ENCODE assay signal across 16 cellular contexts in the genomic region with DNA sequence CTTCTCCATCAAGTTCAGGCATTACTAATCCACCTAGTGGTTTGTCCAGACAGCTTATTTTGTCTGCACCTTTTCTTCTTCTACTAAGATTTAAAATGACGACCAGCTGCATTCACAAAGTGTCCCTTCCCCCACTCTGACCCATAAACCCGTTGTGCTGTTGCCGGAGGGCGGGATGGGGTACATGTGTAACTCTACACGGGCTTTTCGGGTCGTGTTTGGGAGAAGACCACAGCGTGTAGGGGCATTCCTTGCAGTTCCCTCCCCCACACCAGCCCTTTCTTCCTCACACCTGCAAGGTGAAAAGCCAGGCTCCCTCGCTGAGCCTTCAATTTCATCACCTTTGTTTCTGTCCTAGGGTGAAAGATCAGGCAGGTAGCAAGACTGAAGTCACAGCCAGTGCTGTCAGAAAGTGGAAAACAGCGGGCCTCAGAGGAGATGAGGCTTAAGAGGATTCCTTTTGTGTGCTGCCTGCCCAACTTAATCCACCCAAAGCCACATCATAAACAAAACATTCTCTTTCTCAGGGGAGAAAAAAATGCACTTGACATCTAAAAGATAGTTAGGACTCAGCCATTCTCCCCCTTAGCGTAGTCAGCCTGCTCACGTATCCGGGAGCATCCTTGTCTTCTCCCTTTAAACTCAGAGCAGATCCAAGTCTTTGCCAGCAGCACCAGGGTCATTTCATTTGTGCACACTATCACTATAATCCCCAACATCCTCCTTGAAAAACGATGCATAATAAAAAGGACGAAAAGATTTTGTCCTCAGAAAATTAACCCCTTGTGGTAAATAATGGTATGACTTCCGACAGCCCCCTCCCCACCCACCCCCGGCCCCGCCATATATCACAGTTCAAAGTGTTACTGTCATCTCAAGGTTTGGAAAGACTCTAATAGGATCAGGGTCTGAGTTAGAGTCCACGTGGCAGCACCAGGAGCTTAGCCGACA.
DNase-seq lines count a peak whose midpoint lies in the region; ATAC-seq, FAIRE-seq and TF ChIP-seq lines count a peak whose summit lies in the region.
"Had no signal": no experiment of that assay in that cellular context is flagged by ENCODE, and none has a peak within 500 bp of the region (broad histone marks: within the 10 kb centered on the region; RNA-seq: fewer than 3 reads in every experiment).

No MANE protein-coding gene starts in this region.

- H3K4me3 ChIP-seq in H1 (ENCODE audit: extremely low read depth in 1 of 4, insufficient read depth in 2 of 4, low read depth in 3 of 4, low read length in 4 of 4) (peak overlapping the region in 1 of 4 experiments; percentile 8; a peak in 2 of 8 replicates), mesendoderm (ENCODE audit: low read length) (no peak overlapping the region), smooth muscle cell (no peak overlapping the region)
- H3K4me3 ChIP-seq: SJSA1 had no signal

- no peaks in the 10 kb centered on the region for H3K79me1 ChIP-seq in H9 (ENCODE audit: insufficient read depth, low read depth, low read length, poor library complexity, severe bottlenecking)
- no peaks in the 10 kb centered on the region for H3K79me1 ChIP-seq in H1 (ENCODE audit: low read depth, low read length)
- no peaks in the 10 kb centered on the region for H3K79me1 ChIP-seq in mesendoderm (ENCODE audit: low read length)

- H3K23ac ChIP-seq in H9 (ENCODE audit: insufficient read length, low read depth, low read length) (no peak overlapping the region), H1 (ENCODE audit: insufficient read length) (no peak overlapping the region), mesendoderm (ENCODE audit: low read length) (no peak overlapping the region)

- H2AFZ ChIP-seq in H9 (ENCODE audit: low read length) (no peak overlapping the region), H1 (ENCODE audit: low read length) (0 out of 2 replicates have a peak overlapping the region, but pooled peaks have one; percentile 33), smooth muscle cell (ENCODE audit: low read depth) (no peak overlapping the region)

- no peak overlapping the region for H3K18ac ChIP-seq in H9 (ENCODE audit: insufficient read length, low read depth, low read length)
- no peak overlapping the region; the same call in 1 of the 2 replicates for H3K18ac ChIP-seq in H1 (ENCODE audit: extremely low read depth, low read length)
- no peak overlapping the region for H3K18ac ChIP-seq in mesendoderm (ENCODE audit: low read length)

- peaks cover 0 to 8% (median 0%) of the 10 kb centered on the region in 3 experiments; a peak in 1 of 7 replicates for H3K36me3 Mint-ChIP-seq in H9 (ENCODE audit: insufficient read depth in 1 of 3, low read depth in 3 of 3)

- H3K4me3 Mint-ChIP-seq in H9 = peak overlapping the region; percentile 32 to 34; a peak in 4 of 5 replicates

- H3K9me3 ChIP-seq in H9 (ENCODE audit: control insufficient read depth, low read depth, low read length) (no peaks in the 10 kb centered on the region), H1 (ENCODE audit: insufficient read depth in 2 of 2, low read depth in 1 of 2, low read length in 1 of 2) (no peaks in the 10 kb centered on the region), smooth muscle cell (replicated peaks; ENCODE audit: low read depth) (no peaks in the 10 kb centered on the region)

- peak in 1 of 2 experiments; percentile 63; a peak in 1 of 3 replicates for TF ChIP-seq EP300 in H1 (IDR thresholded peaks at IDR 0.05; ENCODE audit: borderline replicate concordance in 1 of 2, low read depth in 2 of 2, low read length in 2 of 2)

- FAIRE-seq in H1 (lab: Jason Lieb, UNC) = no peak
- FAIRE-seq: HepG2 had no signal

- H3T11ph ChIP-seq in H9 (ENCODE audit: low read length) = no peak overlapping the region

- no peaks in the 10 kb centered on the region for H3K79me2 ChIP-seq in H9 (ENCODE audit: insufficient read depth, low read length)
- no peaks in the 10 kb centered on the region for H3K79me2 ChIP-seq in H1 (ENCODE audit: control insufficient read depth in 1 of 2, insufficient read depth in 2 of 2, low read length in 2 of 2)
- no peaks in the 10 kb centered on the region for H3K79me2 ChIP-seq in mesendoderm (ENCODE audit: control insufficient read depth, insufficient read depth, low read length)
- no peaks in the 10 kb centered on the region for H3K79me2 ChIP-seq in smooth muscle cell (ENCODE audit: low read depth)

- H3K27me3 ChIP-seq in H9 (ENCODE audit: insufficient read depth, low read length) (no peaks in the 10 kb centered on the region), H1 (replicated peaks in 1 of 4; ENCODE audit: control insufficient read depth in 3 of 4, extremely low read depth in 1 of 4, insufficient read depth in 3 of 4, low read length in 3 of 4) (no peaks in the 10 kb centered on the region), mesendoderm (ENCODE audit: insufficient read depth, low read length, poor library complexity) (no peaks in the 10 kb centered on the region), smooth muscle cell (ENCODE audit: low read depth) (no peaks in the 10 kb centered on the region)
- H3K27me3 ChIP-seq: SJSA1 had no signal

- no peak for TF ChIP-seq RAD21 in H1 (IDR thresholded peaks at IDR 0.05 in 1 of 2, conservative IDR thresholded peaks at IDR 0.05 in 1 of 2; ENCODE audit: low read depth in 2 of 2, low read length in 2 of 2)

- WGBS in H9 (ENCODE audit: extremely low coverage, insufficient read length, low lambda C conversion rate) = no CpG with 5 or more reads among the region's 20 CpGs
- WGBS in H1 (ENCODE audit: extremely low coverage in 1 of 2, insufficient coverage in 1 of 2, insufficient read length in 1 of 2, insufficient replicate concordance in 2 of 2, low coverage in 1 of 2, low lambda C conversion rate in 2 of 2, missing lambda C conversion rate in 1 of 2), 2 experiments = 82% methylated on average over 20 of the region's 20 CpGs; no CpG with 5 or more reads in 1 of the 2 experiments
- WGBS in mesendoderm (ENCODE audit: extremely low coverage, insufficient coverage, low lambda C conversion rate) = no CpG with 5 or more reads among the region's 20 CpGs
- WGBS in smooth muscle cell (ENCODE audit: low lambda C conversion rate) = 58% methylated on average over 20 of the region's 20 CpGs

- H3K4ac ChIP-seq in H9 (ENCODE audit: low read depth, low read length) (no peak overlapping the region), H1 (replicated peaks; ENCODE audit: insufficient read length, low read depth, low read length) (no peak overlapping the region), mesendoderm (ENCODE audit: low read depth, low read length) (no peak overlapping the region)

- H3K56ac ChIP-seq in H9 (ENCODE audit: insufficient read length, low read depth, low read length) = no peak overlapping the region
- no peak overlapping the region for H3K56ac ChIP-seq in H1 (replicated peaks; ENCODE audit: insufficient read length, low read depth, low read length)
- no peak overlapping the region for H3K56ac ChIP-seq in mesendoderm (ENCODE audit: low read length)

- H2AK5ac ChIP-seq in H9 (ENCODE audit: insufficient read length, low read length) (no peak overlapping the region), H1 (ENCODE audit: low read depth, low read length) (no peak overlapping the region), mesendoderm (ENCODE audit: low read length) (no peak overlapping the region)

- no peaks in the 10 kb centered on the region for H4K20me1 ChIP-seq in H9 (ENCODE audit: control insufficient read depth, insufficient read depth, insufficient read length)
- no peaks in the 10 kb centered on the region for H4K20me1 ChIP-seq in H1 (replicated peaks in 1 of 2; ENCODE audit: control insufficient read depth in 1 of 2, insufficient read depth in 2 of 2, low read length in 2 of 2)
- H4K20me1 ChIP-seq in smooth muscle cell (ENCODE audit: low read depth) = no peaks in the 10 kb centered on the region

- peaks cover 21 to 31% of the 10 kb centered on the region in 2 experiments for H3K4me1 Mint-ChIP-seq in H9

- no peak overlapping the region for H3K9ac ChIP-seq in H9 (ENCODE audit: extremely low read depth, insufficient read length, low read length)
- H3K9ac ChIP-seq in H1 (replicated peaks in 1 of 4; ENCODE audit: extremely low read depth in 1 of 4, low read depth in 3 of 4, low read length in 3 of 4) = no peak overlapping the region
- H3K9ac ChIP-seq in mesendoderm (ENCODE audit: low read length) = no peak overlapping the region
- no peak overlapping the region for H3K9ac ChIP-seq in smooth muscle cell (ENCODE audit: low read depth)
- H3K9ac ChIP-seq: KMS-11 had no signal

- no peak overlapping the region for H2BK15ac ChIP-seq in H9 (ENCODE audit: low read depth, low read length)
- no peak overlapping the region for H2BK15ac ChIP-seq in H1 (ENCODE audit: low read length)
- no peak overlapping the region for H2BK15ac ChIP-seq in mesendoderm (replicated peaks; ENCODE audit: low read depth)

- POLR2A ChIA-PET in H1 (lab: Charles Lee; ENCODE audit: partially characterized antibody) = no interaction called here

- H2BK12ac ChIP-seq in H9 (ENCODE audit: insufficient read length, low read depth, low read length) = no peak overlapping the region
- no peak overlapping the region for H2BK12ac ChIP-seq in H1 (ENCODE audit: low read depth, low read length)

- H3K4me1 ChIP-seq in H9 (ENCODE audit: insufficient read depth, low read length) = no peaks in the 10 kb centered on the region
- peaks cover 0 to 3% (median 0%) of the 10 kb centered on the region in 4 experiments; a peak in 1 of 7 replicates for H3K4me1 ChIP-seq in H1 (replicated peaks in 1 of 4; ENCODE audit: control insufficient read depth in 3 of 4, insufficient read depth in 4 of 4, low read length in 3 of 4)
- H3K4me1 ChIP-seq in mesendoderm (ENCODE audit: control insufficient read depth, low read depth, low read length) = no peaks in the 10 kb centered on the region
- peaks cover 2% of the 10 kb centered on the region for H3K4me1 ChIP-seq in smooth muscle cell (ENCODE audit: low read depth)
- H3K4me1 ChIP-seq: SJSA1 had no signal

- H3K36me3 ChIP-seq in H1 (ENCODE audit: control insufficient read depth in 2 of 4, insufficient read depth in 4 of 4, low read length in 3 of 4) (no peaks in the 10 kb centered on the region), mesendoderm (ENCODE audit: control insufficient read depth, insufficient read depth, low read length) (no peaks in the 10 kb centered on the region), smooth muscle cell (ENCODE audit: low read depth) (no peaks in the 10 kb centered on the region)
- H3K36me3 ChIP-seq: SJSA1 had no signal

- H3K14ac ChIP-seq in H9 (ENCODE audit: insufficient read depth, low read length) (no peak overlapping the region), H1 (ENCODE audit: insufficient read length) (no peak overlapping the region)

- H3K27ac Mint-ChIP-seq in H9 = peak overlapping the region; percentile 9 to 98 (median 71); a peak in 6 of 7 replicates

- H3K27ac ChIP-seq in H9 (ENCODE audit: insufficient read length, low read depth, low read length) = no peak overlapping the region
- H3K27ac ChIP-seq in H1 (ENCODE audit: low read depth, low read length) = 0 out of 2 replicates have a peak overlapping the region, but pooled peaks have one; percentile 47
- no peak overlapping the region for H3K27ac ChIP-seq in mesendoderm (ENCODE audit: low read depth, low read length)
- H3K27ac ChIP-seq in smooth muscle cell (ENCODE audit: low read depth) = no peak overlapping the region
- H3K27ac ChIP-seq: KMS-11, SJSA1 had no signal

- no peak overlapping the region for H2BK5ac ChIP-seq in H9 (ENCODE audit: insufficient read length, low read length)
- H2BK5ac ChIP-seq in H1 (ENCODE audit: low read depth, low read length) = no peak overlapping the region
- no peak overlapping the region for H2BK5ac ChIP-seq in mesendoderm (ENCODE audit: low read length)

- TF ChIP-seq POLR2A in H1 (IDR thresholded peaks at IDR 0.05; ENCODE audit: control extremely low read depth in 1 of 2, low read depth in 2 of 2, low read length in 2 of 2) = no peak

- H3K9me3 Mint-ChIP-seq in H9 = peaks cover 3 to 4% of the 10 kb centered on the region in 2 experiments; a peak in 4 of 5 replicates

- H3K27me3 Mint-ChIP-seq in H9 (ENCODE audit: low read depth) = no peaks in the 10 kb centered on the region

- no peaks in the 10 kb centered on the region for H3F3A ChIP-seq in smooth muscle cell (ENCODE audit: low read depth)

- no peak overlapping the region for H3K4me2 ChIP-seq in H9 (ENCODE audit: insufficient read depth, insufficient read length, low read length)
- H3K4me2 ChIP-seq in H1 (ENCODE audit: insufficient read depth in 1 of 2, low read depth in 2 of 2, low read length in 2 of 2) = peak overlapping the region in 1 of 2 experiments; percentile 19; a peak in 2 of 4 replicates
- no peak overlapping the region for H3K4me2 ChIP-seq in mesendoderm (ENCODE audit: low read length)
- H3K4me2 ChIP-seq in smooth muscle cell = peak overlapping the region; percentile 4
- H3K4me2 ChIP-seq: KMS-11 had no signal

- CTCF ChIA-PET in H1 (lab: Charles Lee; ENCODE audit: partially characterized antibody) = interaction anchor here (0.6 to 2.0 kb wide), 4 partner anchors 32 to 82 kb away, joined by 3 to 7 read pairs (median 4); no protein-coding TSS in a partner anchor

- H4K91ac ChIP-seq in H9 (ENCODE audit: insufficient read length, low read depth, low read length) (no peak overlapping the region), H1 (replicated peaks; ENCODE audit: insufficient read length, low read length) (no peak overlapping the region)

- H4K5ac ChIP-seq in H9 (ENCODE audit: insufficient read length, low read depth, low read length) = no peak overlapping the region
- H4K5ac ChIP-seq in H1 (ENCODE audit: insufficient read length, low read depth, low read length) = no peak overlapping the region
- H4K5ac ChIP-seq in mesendoderm (ENCODE audit: low read length) = no peak overlapping the region

- H2BK120ac ChIP-seq in H9 (ENCODE audit: low read depth, low read length, poor library complexity, severe bottlenecking) (no peak overlapping the region), H1 (replicated peaks; ENCODE audit: low read depth, low read length) (no peak overlapping the region), mesendoderm (ENCODE audit: low read depth, low read length) (no peak overlapping the region)

- no peak overlapping the region for H4K8ac ChIP-seq in H9 (replicated peaks; ENCODE audit: insufficient read length, low read depth, low read length)
- H4K8ac ChIP-seq in H1 (ENCODE audit: extremely low read depth, insufficient read depth, low read length) = no peak overlapping the region
- no peak overlapping the region for H4K8ac ChIP-seq in mesendoderm (ENCODE audit: low read depth, low read length)

- TF ChIP-seq CTCF in H9 (conservative IDR thresholded peaks at IDR 0.05) (peak; percentile 53), H1 (IDR thresholded peaks at IDR 0.05; ENCODE audit: control extremely low read depth in 1 of 3, insufficient read depth in 1 of 3, low read depth in 1 of 3, low read length in 3 of 3) (no peak), smooth muscle cell (IDR thresholded peaks at IDR 0.05; ENCODE audit: borderline replicate concordance, insufficient read depth, poor library complexity, severe bottlenecking) (no peak)

- no peak for DNase-seq in H9
- peak in 1 of 2 experiments; percentile 53 for DNase-seq in H1 (ENCODE audit: low read depth in 1 of 2, low spot score in 2 of 2)
- DNase-seq in mesendoderm = peak; percentile 12
- no peak for DNase-seq in smooth muscle cell (lab: John Stamatoyannopoulos, UW; ENCODE audit: unreplicated experiment)
- DNase-seq: COR-L47, NCI-H1048, NCI-H146, NCI-H226, NCI-H526, OCI-M1 had no signal

- H2BK20ac ChIP-seq in H9 (ENCODE audit: low read depth, low read length, poor library complexity, severe bottlenecking) = no peak overlapping the region
- H2BK20ac ChIP-seq in H1 (ENCODE audit: low read length) = no peak overlapping the region

- ATAC-seq in GM19023 (IDR thresholded peaks at IDR 0.05; ENCODE audit: unreplicated experiment) (no peak), HG03095 (IDR thresholded peaks at IDR 0.05; ENCODE audit: unreplicated experiment) (no peak), GM21619 (IDR thresholded peaks at IDR 0.05; ENCODE audit: unreplicated experiment) (no peak)
- ATAC-seq: HepG2 had no signal

- H3K23me2 ChIP-seq in H9 (ENCODE audit: insufficient read length, low read depth, low read length, poor library complexity, severe bottlenecking) (no peaks in the 10 kb centered on the region), H1 (ENCODE audit: low read depth, low read length) (no peaks in the 10 kb centered on the region; the same call in 1 of the 2 replicates)
